ENCODE assay signal across 18 cellular contexts in genomic region chr4:89665662-89666061, GRCh38.
DNase-seq lines count a peak whose midpoint lies in the region; ATAC-seq, FAIRE-seq and TF ChIP-seq lines count a peak whose summit lies in the region.
"Had no signal": no experiment of that assay in that cellular context is flagged by ENCODE, and none has a peak within 500 bp of the region (broad histone marks: within the 10 kb centered on the region; RNA-seq: fewer than 3 reads in every experiment).

No MANE protein-coding gene starts in this region.

- in situ Hi-C loops in mammary epithelial cell (cut with MboI; ENCODE audit: low sequenced_read_pairs in 2 of 2): loop anchor here (10.0 to 25.0 kb wide), 2 partner anchors 172 to 199 kb away; partner anchors contain the start of gene SNCA (in 1 of the 2)

- 81% methylated on average over 3 of the region's 3 CpGs for WGBS in mammary epithelial cell (ENCODE audit: low coverage, missing lambda C conversion rate)
- WGBS in smooth muscle cell (ENCODE audit: low lambda C conversion rate): 55% methylated on average over 3 of the region's 3 CpGs

- H3K4me1 Mint-ChIP-seq in MCF 10A (ENCODE audit: insufficient read depth, unreplicated experiment): peaks cover 38% of the 10 kb centered on the region
- H3K4me1 Mint-ChIP-seq: CD14-positive monocyte had no signal

- no peaks in the 10 kb centered on the region for H3K9me3 Mint-ChIP-seq in MCF 10A (ENCODE audit: unreplicated experiment)

- POLR2A ChIA-PET in MCF 10A (lab: Yijun Ruan, JAX): interaction anchor here (0.6 to 6.1 kb wide), 4 partner anchors 14 to 163 kb away, joined by 4 to 67 read pairs (median 23); no protein-coding TSS in a partner anchor

- dilution Hi-C loops in mammary epithelial cell (cut with HindIII; ENCODE audit: low sequenced_read_pairs): no loop called here

- H2AFZ ChIP-seq in mammary epithelial cell (ENCODE audit: low read depth, low read length) (peak overlapping the region; percentile 37), smooth muscle cell (ENCODE audit: low read depth) (no peak overlapping the region)
- H2AFZ ChIP-seq: GM23248 had no signal

- no peaks in the 10 kb centered on the region for H4K20me1 ChIP-seq in mammary epithelial cell (ENCODE audit: insufficient read depth, low read length)
- no peaks in the 10 kb centered on the region for H4K20me1 ChIP-seq in smooth muscle cell (ENCODE audit: low read depth)
- H4K20me1 ChIP-seq: BLaER1 had no signal

- H3K27ac ChIP-seq in breast epithelium (no peak overlapping the region), mammary epithelial cell (ENCODE audit: insufficient read depth, low read depth, low read length) (no peak overlapping the region), foreskin keratinocyte (no peak overlapping the region), smooth muscle cell (ENCODE audit: low read depth) (peak overlapping the region; percentile 60)
- H3K27ac ChIP-seq: 22Rv1, BLaER1, GM23248 had no signal

- H3K79me2 ChIP-seq in mammary epithelial cell (ENCODE audit: insufficient read depth, low read length) (no peaks in the 10 kb centered on the region), smooth muscle cell (ENCODE audit: low read depth) (no peaks in the 10 kb centered on the region)

- H3K4me3 ChIP-seq in breast epithelium: no peak overlapping the region
- H3K4me3 ChIP-seq in mammary epithelial cell (replicated peaks in 1 of 3; ENCODE audit: insufficient read depth in 1 of 3, low read depth in 2 of 3, low read length in 3 of 3): no peak overlapping the region
- H3K4me3 ChIP-seq in smooth muscle cell: no peak overlapping the region
- H3K4me3 ChIP-seq: BLaER1, GM23248, HAP-1 had no signal

- no peak overlapping the region for H3K4me2 ChIP-seq in mammary epithelial cell (ENCODE audit: insufficient read depth, low read depth, low read length)
- no peak overlapping the region for H3K4me2 ChIP-seq in smooth muscle cell
- H3K4me2 ChIP-seq: BLaER1 had no signal

- no peaks in the 10 kb centered on the region for H3K27me3 Mint-ChIP-seq in MCF 10A (ENCODE audit: insufficient read depth, unreplicated experiment)

- peak; percentile 61 for ATAC-seq in foreskin keratinocyte

- BruUV-seq in MCF 10A (replicated peaks; lab: Mats Ljungman, UMichigan) (no TSS peak), mammary epithelial cell (replicated peaks; lab: Mats Ljungman, UMichigan) (no TSS peak)

- no peak for DNase-seq in MCF 10A (ENCODE audit: unreplicated experiment)
- DNase-seq in breast epithelium (ENCODE audit: low spot score in 2 of 2): no peak
- DNase-seq in mammary epithelial cell: no peak
- DNase-seq in foreskin keratinocyte: peak in 1 of 2 donors; percentile 58
- no peak for DNase-seq in smooth muscle cell (lab: John Stamatoyannopoulos, UW; ENCODE audit: unreplicated experiment)
- DNase-seq in NOMO-1 treated with DMSO at 0.1 percent for 48 hours (lab: John Stamatoyannopoulos, UW; ENCODE audit: unreplicated experiment): no peak
- no peak for DNase-seq in urothelium cell line (ENCODE audit: low spot score)
- DNase-seq in NCI-H2171 (lab: John Stamatoyannopoulos, UW): no peak
- DNase-seq: CD4-positive, alpha-beta memory T cell; DMS153; DMS79; GF-D8; GM23248 had no signal

- no peak overlapping the region for H3K4me3 Mint-ChIP-seq in MCF 10A (ENCODE audit: unreplicated experiment)
- H3K4me3 Mint-ChIP-seq: CD14-positive monocyte; CD4-positive, alpha-beta memory T cell had no signal

- no peaks in the 10 kb centered on the region for H3K36me3 Mint-ChIP-seq in MCF 10A (ENCODE audit: insufficient read depth, unreplicated experiment)
- H3K36me3 Mint-ChIP-seq: CD14-positive monocyte; CD4-positive, alpha-beta memory T cell had no signal

- no peak for TF ChIP-seq POLR2A in breast epithelium (IDR thresholded peaks at IDR 0.05)

- H3K4me1 ChIP-seq in breast epithelium: no peaks in the 10 kb centered on the region
- peaks cover 42% of the 10 kb centered on the region for H3K4me1 ChIP-seq in mammary epithelial cell (ENCODE audit: insufficient read depth, low read length)
- H3K4me1 ChIP-seq in foreskin keratinocyte: peaks cover 42% of the 10 kb centered on the region
- H3K4me1 ChIP-seq in smooth muscle cell (ENCODE audit: low read depth): peaks cover 6% of the 10 kb centered on the region
- H3K4me1 ChIP-seq: BLaER1 had no signal

- no peak for FAIRE-seq in urothelium cell line (lab: Jason Lieb, UNC)
- FAIRE-seq: GM19239 had no signal

- TF ChIP-seq CTCF in MCF 10A (IDR thresholded peaks at IDR 0.05; ENCODE audit: unreplicated experiment) (no peak), breast epithelium (IDR thresholded peaks at IDR 0.05) (no peak), mammary epithelial cell (conservative IDR thresholded peaks at IDR 0.05 in 1 of 2, IDR thresholded peaks at IDR 0.05 in 1 of 2; ENCODE audit: extremely low read depth in 1 of 2, insufficient read depth in 1 of 2, low read depth in 1 of 2, low read length in 2 of 2) (no peak), foreskin keratinocyte (conservative IDR thresholded peaks at IDR 0.05) (no peak), smooth muscle cell (IDR thresholded peaks at IDR 0.05; ENCODE audit: borderline replicate concordance, insufficient read depth, poor library complexity, severe bottlenecking) (no peak)

- intact Hi-C loops in MCF 10A (cut with micrococcal nuclease) (no loop called here), breast epithelium (cut with DNase I; ENCODE audit: low total_unique reads) (no loop called here), mammary epithelial cell (cut with micrococcal nuclease) (no loop called here)

- no peaks in the 10 kb centered on the region for H3F3A ChIP-seq in smooth muscle cell (ENCODE audit: low read depth)

- H3K9me3 ChIP-seq in breast epithelium: no peaks in the 10 kb centered on the region
- no peaks in the 10 kb centered on the region for H3K9me3 ChIP-seq in mammary epithelial cell (replicated peaks; ENCODE audit: insufficient read depth, low read length)
- H3K9me3 ChIP-seq in smooth muscle cell (replicated peaks; ENCODE audit: low read depth): no peaks in the 10 kb centered on the region
- H3K9me3 ChIP-seq: BLaER1, HAP-1 had no signal

- H3K9ac ChIP-seq in mammary epithelial cell (ENCODE audit: insufficient read depth, low read length): no peak overlapping the region
- no peak overlapping the region for H3K9ac ChIP-seq in smooth muscle cell (ENCODE audit: low read depth)
- H3K9ac ChIP-seq: BLaER1, GM23248 had no signal

- CTCF ChIA-PET in MCF 10A (lab: Yijun Ruan, JAX): interaction anchor here (1.6 kb wide), 1 partner anchor 14 kb away, joined by 4 read pairs; no protein-coding TSS in a partner anchor
- CTCF ChIA-PET in mammary epithelial cell (lab: Charles Lee; ENCODE audit: low non-redundant PET): no interaction called here

- H3K27ac Mint-ChIP-seq in MCF 10A (ENCODE audit: low read depth, unreplicated experiment): peak overlapping the region; percentile 76
- H3K27ac Mint-ChIP-seq: CD14-positive monocyte; CD4-positive, alpha-beta memory T cell had no signal

- H3K36me3 ChIP-seq in breast epithelium: no peaks in the 10 kb centered on the region
- H3K36me3 ChIP-seq in mammary epithelial cell (ENCODE audit: insufficient read depth, low read length): no peaks in the 10 kb centered on the region
- H3K36me3 ChIP-seq in smooth muscle cell (ENCODE audit: low read depth): no peaks in the 10 kb centered on the region
- H3K36me3 ChIP-seq: BLaER1, HAP-1 had no signal

- H3K27me3 ChIP-seq in breast epithelium: no peaks in the 10 kb centered on the region
- no peaks in the 10 kb centered on the region for H3K27me3 ChIP-seq in mammary epithelial cell (ENCODE audit: insufficient read depth, low read length)
- H3K27me3 ChIP-seq in foreskin keratinocyte: no peaks in the 10 kb centered on the region
- no peaks in the 10 kb centered on the region for H3K27me3 ChIP-seq in smooth muscle cell (ENCODE audit: low read depth)
- H3K27me3 ChIP-seq: BLaER1 had no signal
